14 cellular contexts compared by ENCODE assay signal in genomic region chr1:193070395-193070753, GRCh38. TPM values are rescaled to one million over a fixed set of nuclear protein-coding genes. Genes with fewer than 3 reads are reported as not detected.
A peak's percentile ranks its signal among the peaks of the same experiment; 100 is the strongest.
DNase-seq lines count a peak whose midpoint lies in the region; ATAC-seq and TF ChIP-seq lines count a peak whose summit lies in the region.
"Had no signal": no experiment of that assay in that cellular context is flagged by ENCODE, and none has a peak within 500 bp of the region (broad histone marks: within the 10 kb centered on the region; RNA-seq: fewer than 3 reads in every experiment).

No MANE protein-coding gene starts in this region.

- H3K79me2 ChIP-seq in smooth muscle cell (ENCODE audit: low read depth), result peaks cover 94% of the 10 kb centered on the region

- ATAC-seq in HG02642 (IDR thresholded peaks at IDR 0.05; ENCODE audit: poor library complexity, unreplicated experiment) (peak; percentile 37), naive B cell (ENCODE audit: low read depth in 2 of 2) (peak; percentile 38 to 53), GM21737 (IDR thresholded peaks at IDR 0.05; ENCODE audit: unreplicated experiment) (no peak)

- no peak overlapping the region for H2AFZ ChIP-seq in smooth muscle cell (ENCODE audit: low read depth)

- no peak overlapping the region for H3K27ac ChIP-seq in smooth muscle cell (ENCODE audit: low read depth)
- H3K27ac ChIP-seq: thyroid gland had no signal

- no peaks in the 10 kb centered on the region for H3K27me3 Mint-ChIP-seq in naive B cell

- H3K27me3 ChIP-seq in smooth muscle cell (ENCODE audit: low read depth), result no peaks in the 10 kb centered on the region
- H3K27me3 ChIP-seq: cardiac muscle cell, heart right ventricle, thyroid gland had no signal

- WGBS in smooth muscle cell (ENCODE audit: low lambda C conversion rate), result 96% methylated on average over 2 of the region's 2 CpGs

- peaks cover 4% of the 10 kb centered on the region for H3K36me3 ChIP-seq in smooth muscle cell (ENCODE audit: low read depth)
- H3K36me3 ChIP-seq: cardiac muscle cell, thyroid gland had no signal

- no peaks in the 10 kb centered on the region for H3F3A ChIP-seq in smooth muscle cell (ENCODE audit: low read depth)

- DNase-seq in DMS53 (lab: John Stamatoyannopoulos, UW), result peak; percentile 19
- DNase-seq in DMS53 treated with DMSO at 0.1 percent for 48 hours (lab: John Stamatoyannopoulos, UW; ENCODE audit: unreplicated experiment), result no peak
- peak; percentile 78 for DNase-seq in OCI-M1 (lab: John Stamatoyannopoulos, UW)
- DNase-seq in naive B cell, result no peak
- DNase-seq in NCI-H446 treated with DMSO at 0.1 percent for 48 hours (lab: John Stamatoyannopoulos, UW), result no peak
- DNase-seq in smooth muscle cell (lab: John Stamatoyannopoulos, UW; ENCODE audit: unreplicated experiment), result no peak
- DNase-seq: activated CD4-positive, alpha-beta T cell treated with anti-CD3 and anti-CD28 coated beads for 1 hour; heart right ventricle; NK-92 treated with Interleukin-12 subunit alpha and Interleukin-12 subunit beta, amount 100 ng/mL, for 24 hours; thyroid gland had no signal

- peaks cover 19 to 30% (median 30%) of the 10 kb centered on the region in 3 donors for H3K4me1 Mint-ChIP-seq in naive B cell

- TF ChIP-seq CTCF in smooth muscle cell (IDR thresholded peaks at IDR 0.05; ENCODE audit: borderline replicate concordance, insufficient read depth, poor library complexity, severe bottlenecking), result no peak

- H3K4me2 ChIP-seq in smooth muscle cell, result no peak overlapping the region

- H3K9ac ChIP-seq in smooth muscle cell (ENCODE audit: low read depth), result no peak overlapping the region

- no peaks in the 10 kb centered on the region for H3K36me3 Mint-ChIP-seq in naive B cell

- no peaks in the 10 kb centered on the region for H3K9me3 Mint-ChIP-seq in naive B cell
- H3K9me3 Mint-ChIP-seq: H9 had no signal

- H3K4me3 ChIP-seq in smooth muscle cell, result no peak overlapping the region
- H3K4me3 ChIP-seq: cardiac muscle cell, heart right ventricle, thyroid gland had no signal

- peaks cover 74% of the 10 kb centered on the region for H4K20me1 ChIP-seq in smooth muscle cell (ENCODE audit: low read depth)

- H3K9me3 ChIP-seq in smooth muscle cell (replicated peaks; ENCODE audit: low read depth), result no peaks in the 10 kb centered on the region
- H3K9me3 ChIP-seq: heart right ventricle, thyroid gland had no signal

- H3K4me3 Mint-ChIP-seq in naive B cell, result peak overlapping the region in 1 of 8 donors; percentile 12
- H3K4me3 Mint-ChIP-seq: H9 had no signal

- no peaks in the 10 kb centered on the region for H3K4me1 ChIP-seq in smooth muscle cell (ENCODE audit: low read depth)

- peak overlapping the region in 4 of 6 donors; percentile 28 to 74 (median 65) for H3K27ac Mint-ChIP-seq in naive B cell
- H3K27ac Mint-ChIP-seq: H9 had no signal

RNA-seq across cellular contexts. Expression of gene RO60, which starts 11.0 kb away (rescaled TPM):
- polyA plus RNA-seq in naive B cell (ENCODE audit: low read depth in 6 of 6), result 100 to 1,000 TPM in 3 of 6 donors, 10 to 100 TPM in 3; 85.3 to 118 (median 102) TPM
- 124 and 144 TPM in 2 replicates for total RNA-seq in smooth muscle cell
- polyA plus RNA-seq in smooth muscle cell, result 100 and 114 TPM in 2 replicates

RNA-seq across cellular contexts. Expression of gene UCHL5, which starts 11.2 kb away (rescaled TPM):
- 10 to 100 TPM; 40.8 to 59.5 (median 45.0) TPM for polyA plus RNA-seq in naive B cell (ENCODE audit: low read depth in 6 of 6)
- 35.6 and 41.7 TPM in 2 replicates for total RNA-seq in smooth muscle cell
- 22.2 and 23.5 TPM in 2 replicates for polyA plus RNA-seq in smooth muscle cell

RNA-seq across cellular contexts. Expression of gene GLRX2, which starts 34.8 kb away (rescaled TPM):
- polyA plus RNA-seq in naive B cell (ENCODE audit: low read depth in 6 of 6), result 10 to 100 TPM in 2 of 6 donors, 1 to 10 TPM in 4; 5.7 to 13.3 (median 7.5) TPM
- 14.8 and 25.9 TPM in 2 replicates for total RNA-seq in smooth muscle cell
- polyA plus RNA-seq in smooth muscle cell, result 21.7 and 25.7 TPM in 2 replicates

RNA-seq across cellular contexts. Expression of gene CDC73, which starts 51.5 kb away (rescaled TPM):
- polyA plus RNA-seq in naive B cell (ENCODE audit: low read depth in 6 of 6), result 10 to 100 TPM; 49.0 to 78.3 (median 62.7) TPM
- total RNA-seq in smooth muscle cell, result 28.5 and 29.9 TPM in 2 replicates
- polyA plus RNA-seq in smooth muscle cell, result 25.9 and 32.0 TPM in 2 replicates

Comparison
In these comparisons a context has a peak if more than half of its experiments do, and no peak if none do; other contexts are left out.
1. DNase-seq: peak in DMS53 (single experiment) and OCI-M1 (single experiment); none in DMS53 treated with DMSO at 0.1 percent for 48 hours (single experiment), naive B cell (single experiment), NCI-H446 treated with DMSO at 0.1 percent for 48 hours (single experiment) and smooth muscle cell (single experiment).